11 cellular contexts compared by ENCODE assay signal in the genomic region with DNA sequence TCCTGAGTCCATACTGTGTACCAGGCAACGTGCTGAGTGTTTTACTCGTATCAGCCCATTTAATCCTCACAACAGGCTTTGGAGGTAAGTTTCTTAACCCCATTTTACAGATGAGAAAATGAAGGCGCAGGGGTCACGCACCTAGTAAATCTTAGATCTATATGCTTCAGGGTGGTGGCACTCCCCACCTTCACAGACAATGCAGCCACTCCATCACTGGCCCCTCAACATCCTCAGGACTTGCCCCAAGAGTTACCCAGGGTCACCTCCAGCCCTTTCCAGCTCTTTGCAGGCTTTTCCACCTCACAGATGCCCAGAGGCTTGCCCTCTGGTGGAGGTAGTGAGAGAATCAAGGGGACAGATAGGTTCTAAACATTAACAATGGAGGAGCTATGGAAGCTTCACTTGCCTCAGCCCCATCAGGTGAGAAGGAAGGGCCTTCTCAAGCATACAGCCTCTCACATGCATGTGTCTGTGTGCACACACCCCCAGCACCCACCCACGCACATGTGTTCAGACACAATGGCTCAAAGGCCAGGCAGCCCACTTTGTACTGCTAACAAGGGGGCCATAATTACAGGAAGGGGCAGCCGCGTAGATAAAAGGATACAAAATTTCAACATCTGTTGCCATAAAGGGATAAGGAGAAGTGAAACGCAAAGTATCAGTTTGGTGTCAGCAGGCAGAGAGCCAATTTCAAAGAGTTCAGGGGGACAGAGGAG. TPM values are rescaled to one million over a fixed set of nuclear protein-coding genes. Genes with fewer than 3 reads are reported as not detected.
DNase-seq lines count a peak whose midpoint lies in the region; ATAC-seq and TF ChIP-seq lines count a peak whose summit lies in the region.
"Had no signal": no experiment of that assay in that cellular context is flagged by ENCODE, and none has a peak within 500 bp of the region (broad histone marks: within the 10 kb centered on the region; RNA-seq: fewer than 3 reads in every experiment).

No MANE protein-coding gene starts in this region.

- H3K27me3 Mint-ChIP-seq in WTC11 (ENCODE audit: low read depth) (no peaks in the 10 kb centered on the region), progenitor cell of endocrine pancreas (no peaks in the 10 kb centered on the region)

- ATAC-seq in HG03432 (IDR thresholded peaks at IDR 0.05; ENCODE audit: unreplicated experiment) (peak; percentile 62), WTC11 (peak; percentile 61)

- TF ChIP-seq CTCF in WTC11 (IDR thresholded peaks at IDR 0.05) = no peak
- TF ChIP-seq CTCF in progenitor cell of endocrine pancreas (IDR thresholded peaks at IDR 0.05; ENCODE audit: unreplicated experiment) = no peak

- no peak overlapping the region for H2BK15ac ChIP-seq in neuronal stem cell (ENCODE audit: low read length)

- peaks cover 22% of the 10 kb centered on the region for H3K4me1 Mint-ChIP-seq in WTC11
- H3K4me1 Mint-ChIP-seq in progenitor cell of endocrine pancreas (ENCODE audit: low read depth) = no peaks in the 10 kb centered on the region

- no peak overlapping the region for H4K91ac ChIP-seq in neuronal stem cell (ENCODE audit: low read depth, low read length, poor library complexity)

- H3K27ac Mint-ChIP-seq in WTC11 (peak overlapping the region; percentile 60), progenitor cell of endocrine pancreas (no peak overlapping the region)

- no peak overlapping the region for H3K4me2 ChIP-seq in neuronal stem cell (ENCODE audit: insufficient read depth, low read length, poor library complexity, severe bottlenecking)

- no peak overlapping the region for H2BK12ac ChIP-seq in neuronal stem cell (ENCODE audit: low read length)

- H4K8ac ChIP-seq in neuronal stem cell (ENCODE audit: low read depth, low read length) = no peak overlapping the region

- no peak overlapping the region for H2BK120ac ChIP-seq in neuronal stem cell (ENCODE audit: low read depth, low read length)

- H3K4me3 ChIP-seq in neuronal stem cell (ENCODE audit: low read length in 2 of 2) = no peak overlapping the region
- H3K4me3 ChIP-seq: transverse colon had no signal

- H3K4ac ChIP-seq in neuronal stem cell (ENCODE audit: low read length) = no peak overlapping the region

- DNase-seq in NCI-H524 (lab: John Stamatoyannopoulos, UW) (peak; percentile 11 to 58), NCI-H524 treated with DMSO at 0.1 percent for 48 hours (lab: John Stamatoyannopoulos, UW) (no peak), WTC11 (ENCODE audit: low spot score) (no peak), neuronal stem cell (ENCODE audit: low spot score) (no peak), activated gamma-delta T cell (lab: John Stamatoyannopoulos, UW) (no peak), NCI-H345 (lab: John Stamatoyannopoulos, UW) (no peak), progenitor cell of endocrine pancreas (ENCODE audit: low spot score, unreplicated experiment) (no peak)
- DNase-seq: activated CD4-positive, alpha-beta T cell treated with anti-CD3 and anti-CD28 coated beads, Interleukin-2, amount 50 U/mL, for 4 hours; NCI-H2171 treated with DMSO at 0.1 percent for 48 hours; transverse colon had no signal

- H2BK5ac ChIP-seq in neuronal stem cell (ENCODE audit: low read length) = no peak overlapping the region

- H3K36me3 Mint-ChIP-seq in WTC11 (peaks cover 3% of the 10 kb centered on the region), progenitor cell of endocrine pancreas (ENCODE audit: insufficient read depth) (peaks cover 8% of the 10 kb centered on the region)

- no peaks in the 10 kb centered on the region for H3K79me1 ChIP-seq in neuronal stem cell (ENCODE audit: low read depth, low read length)

- H3K14ac ChIP-seq in neuronal stem cell (ENCODE audit: low read length) = no peak overlapping the region

- POLR2A ChIA-PET in WTC11 (lab: Charles Lee) = no interaction called here

- H3K27me3 ChIP-seq in neuronal stem cell (ENCODE audit: control insufficient read depth in 3 of 3, insufficient read depth in 3 of 3, low read depth in 1 of 3, low read length in 3 of 3) = peaks cover 0 to 74% (median 0%) of the 10 kb centered on the region in 3 experiments
- H3K27me3 ChIP-seq: transverse colon had no signal

- no peak overlapping the region for H3K4me3 Mint-ChIP-seq in WTC11
- no peak overlapping the region for H3K4me3 Mint-ChIP-seq in progenitor cell of endocrine pancreas (ENCODE audit: low read depth)

- H3K9me3 Mint-ChIP-seq in WTC11 = no peaks in the 10 kb centered on the region
- no peaks in the 10 kb centered on the region for H3K9me3 Mint-ChIP-seq in progenitor cell of endocrine pancreas (ENCODE audit: low read depth)

- H3K27ac ChIP-seq in neuronal stem cell (replicated peaks; ENCODE audit: low read length) = no peak overlapping the region
- H3K27ac ChIP-seq: transverse colon had no signal

- CTCF ChIA-PET in WTC11 (lab: Charles Lee) = interaction anchor here (0.5 to 8.5 kb wide), 33 partner anchors 10 to 567 kb away, joined by 3 to 167 read pairs (median 4); a partner anchor contains a TSS

- H2AK5ac ChIP-seq in neuronal stem cell (ENCODE audit: low read depth, low read length) = peak overlapping the region; percentile 9

- WGBS in neuronal stem cell (ENCODE audit: extremely low coverage in 2 of 2, insufficient read length in 2 of 2, insufficient replicate concordance in 1 of 2), 2 donors = no CpG with 5 or more reads among the region's 8 CpGs

- H2AFZ ChIP-seq in neuronal stem cell (ENCODE audit: low read length) = no peak overlapping the region

- H3K4me1 ChIP-seq in neuronal stem cell (ENCODE audit: control insufficient read depth in 2 of 2, insufficient read depth in 1 of 2, low read depth in 1 of 2, low read length in 2 of 2) = peaks cover 10 to 51% of the 10 kb centered on the region in 2 donors
- H3K4me1 ChIP-seq: transverse colon had no signal

- no peaks in the 10 kb centered on the region for H3K9me3 ChIP-seq in neuronal stem cell (replicated peaks in 1 of 2; ENCODE audit: control insufficient read depth in 2 of 2, insufficient read depth in 1 of 2, low read depth in 1 of 2, low read length in 2 of 2)
- H3K9me3 ChIP-seq: transverse colon had no signal

- H3K36me3 ChIP-seq in neuronal stem cell (replicated peaks in 1 of 2; ENCODE audit: control insufficient read depth in 2 of 2, insufficient read depth in 2 of 2, low read length in 2 of 2) = peaks cover 0 to under 1% of the 10 kb centered on the region in 2 donors

- peak overlapping the region; percentile 69 for H3K18ac ChIP-seq in neuronal stem cell (ENCODE audit: low read length)

- no peak overlapping the region for H3K23ac ChIP-seq in neuronal stem cell (ENCODE audit: low read depth, low read length, poor library complexity)

- no peak overlapping the region for H3K9ac ChIP-seq in neuronal stem cell (ENCODE audit: low read depth, low read length, poor library complexity)

TF ChIP-seq in WTC11, 78 proteins besides CTCF, POLR2A, EP300 and RAD21:
- peak; percentile 45; the same call in 1 of the 2 replicates for TF ChIP-seq GTF2I (CRISPR knock-in tag; conservative IDR thresholded peaks at IDR 0.05)
- no peak for TF ChIP-seq SMAD3 (CRISPR knock-in tag; IDR thresholded peaks at IDR 0.05; ENCODE audit: borderline replicate concordance)

RNA-seq across cellular contexts. Expression of a gene that starts 29.1 kb away (rescaled TPM):
- total RNA-seq in WTC11 (2021) (21.8 to 23.8 TPM (median 22.0 TPM) in 3 replicates), progenitor cell of endocrine pancreas (27.4 and 36.9 TPM in 2 replicates)
- 39.1 TPM for polyA plus RNA-seq in neuronal stem cell (2013, experiment 1 of 2)
- polyA plus RNA-seq in neuronal stem cell (2013, experiment 2 of 2) = 37.9 TPM

RNA-seq across cellular contexts. Expression of a gene that starts 29.2 kb away (rescaled TPM):
- total RNA-seq in WTC11 (2021) (40.7 to 46.2 TPM (median 41.3 TPM) in 3 replicates), progenitor cell of endocrine pancreas (49.3 and 55.9 TPM in 2 replicates)
- polyA plus RNA-seq in neuronal stem cell (2013, experiment 1 of 2) = 16.0 TPM
- 15.3 TPM for polyA plus RNA-seq in neuronal stem cell (2013, experiment 2 of 2)

Comparison
In these comparisons a context has a peak if more than half of its experiments do, and no peak if none do; other contexts are left out.
1. DNase-seq: peak in NCI-H524 (2 of 2); none in NCI-H524 treated with DMSO at 0.1 percent for 48 hours (single experiment), WTC11 (single experiment), neuronal stem cell (single experiment), activated gamma-delta T cell (single experiment), NCI-H345 (single experiment) and progenitor cell of endocrine pancreas (single experiment).